29 cellular contexts compared by ENCODE assay signal in genomic region chr5:138096363-138096762, GRCh38. TPM values are rescaled to one million over a fixed set of nuclear protein-coding genes. Genes with fewer than 3 reads are reported as not detected.
DNase-seq lines count a peak whose midpoint lies in the region; TF ChIP-seq lines count a peak whose summit lies in the region.
"Had no signal": no experiment of that assay in that cellular context is flagged by ENCODE, and none has a peak within 500 bp of the region (broad histone marks: within the 10 kb centered on the region; RNA-seq: fewer than 3 reads in every experiment).

No MANE protein-coding gene starts in this region.

- no peaks in the 10 kb centered on the region for H3K9me3 Mint-ChIP-seq in activated CD4-positive, alpha-beta T cell treated with anti-CD3 and anti-CD28 coated beads, Interleukin-2, amount 10 ng/mL, durations not matched to agents 24 days and 14 days
- H3K9me3 Mint-ChIP-seq: CD4-positive, alpha-beta memory T cell; type B pancreatic cell had no signal

- no peak overlapping the region for H3K4me3 ChIP-seq in BLaER1 treated with 17β-estradiol and CSF1 and Interleukin-3, amounts not matched to agents 10 nM and 100 nM
- H3K4me3 ChIP-seq in Loucy (ENCODE audit: low read length, poor library complexity, severe bottlenecking) (no peak overlapping the region), choroid plexus epithelial cell (ENCODE audit: low read depth, low read length) (no peak overlapping the region)
- H3K4me3 ChIP-seq: SK-N-MC had no signal

- H3K4me1 Mint-ChIP-seq in activated CD4-positive, alpha-beta T cell treated with anti-CD3 and anti-CD28 coated beads, Interleukin-2, amount 10 ng/mL, durations not matched to agents 24 days and 14 days, result peaks cover 24% of the 10 kb centered on the region

- H4K20me1 ChIP-seq in BLaER1 treated with 17β-estradiol and CSF1 and Interleukin-3, amounts not matched to agents 10 nM and 100 nM, result no peaks in the 10 kb centered on the region
- H4K20me1 ChIP-seq in Loucy (ENCODE audit: insufficient read depth, low read length, poor library complexity, severe bottlenecking), result no peaks in the 10 kb centered on the region

- H3K9me3 ChIP-seq in BLaER1 treated with 17β-estradiol and CSF1 and Interleukin-3, amounts not matched to agents 10 nM and 100 nM (replicated peaks in 1 of 11), result no peaks in the 10 kb centered on the region
- no peaks in the 10 kb centered on the region for H3K9me3 ChIP-seq in Loucy (ENCODE audit: insufficient read depth, low read depth, low read length)

- peaks cover 2% of the 10 kb centered on the region for H3K27me3 Mint-ChIP-seq in activated CD4-positive, alpha-beta T cell treated with anti-CD3 and anti-CD28 coated beads, Interleukin-2, amount 10 ng/mL, durations not matched to agents 24 days and 14 days

- DNase-seq in activated CD4-positive, alpha-beta T cell treated with anti-CD3 and anti-CD28 coated beads, Interleukin-2, amount 10 ng/mL, durations not matched to agents 24 days and 14 days, result no peak
- no peak for DNase-seq in activated CD4-positive, alpha-beta T cell treated with anti-CD3 and anti-CD28 coated beads, Interleukin-2, amount 50 U/mL, for 1 hour
- DNase-seq in choroid plexus epithelial cell (ENCODE audit: low read depth) (peak; percentile 9), NCI-H1105 treated with DMSO at 0.1 percent for 48 hours (lab: John Stamatoyannopoulos, UW) (no peak), C1 segment of cervical spinal cord (lab: John Stamatoyannopoulos, UW) (no peak), NOMO-1 treated with dmso at 0.1 percent for 144 hours (lab: John Stamatoyannopoulos, UW; ENCODE audit: unreplicated experiment) (no peak)
- DNase-seq: 8988T; activated CD4-positive, alpha-beta T cell treated with anti-CD3 and anti-CD28 coated beads, Interleukin-2, amount 50 U/mL, for 4 hours; CD4-positive, alpha-beta memory T cell; GF-D8; head of caudate nucleus; left cardiac atrium; mesendoderm; NCI-H1092; NCI-H1930; NCI-H526 treated with DMSO at 0.1 percent for 48 hours; nucleus accumbens had no signal

- H3F3A ChIP-seq in Loucy (ENCODE audit: low read depth), result 0 out of 2 replicates have a peak, but pooled peaks cover 3% of the 10 kb centered on the region

- H2AFZ ChIP-seq in Loucy (ENCODE audit: low read length), result 0 out of 2 replicates have a peak overlapping the region, but pooled peaks have one; percentile 4

- no peak overlapping the region for H3K9ac ChIP-seq in BLaER1 treated with 17β-estradiol and CSF1 and Interleukin-3, amounts not matched to agents 10 nM and 100 nM
- H3K9ac ChIP-seq in Loucy (ENCODE audit: low read depth, low read length, poor library complexity, severe bottlenecking), result no peak overlapping the region
- H3K9ac ChIP-seq: KMS-11 had no signal

- no peak overlapping the region for H3K4me3 Mint-ChIP-seq in activated CD4-positive, alpha-beta T cell treated with anti-CD3 and anti-CD28 coated beads, Interleukin-2, amount 10 ng/mL, durations not matched to agents 24 days and 14 days
- H3K4me3 Mint-ChIP-seq: activated naive CD8-positive, alpha-beta T cell; CD4-positive, alpha-beta memory T cell; type B pancreatic cell had no signal

- no peak overlapping the region for H3K27ac ChIP-seq in BLaER1 treated with 17β-estradiol and CSF1 and Interleukin-3, amounts not matched to agents 10 nM and 100 nM
- H3K27ac ChIP-seq: epithelial cell of prostate, KMS-11, SK-N-MC, VCaP had no signal

- peak overlapping the region; percentile 1 for H3K27ac Mint-ChIP-seq in activated CD4-positive, alpha-beta T cell treated with anti-CD3 and anti-CD28 coated beads, Interleukin-2, amount 10 ng/mL, durations not matched to agents 24 days and 14 days
- H3K27ac Mint-ChIP-seq: activated naive CD8-positive, alpha-beta T cell; type B pancreatic cell had no signal

- no peak for TF ChIP-seq CTCF in Loucy (conservative IDR thresholded peaks at IDR 0.05; ENCODE audit: low read length)
- TF ChIP-seq CTCF in choroid plexus epithelial cell (conservative IDR thresholded peaks at IDR 0.05; ENCODE audit: low read depth, low read length), result no peak

- no peaks in the 10 kb centered on the region for H3K9me2 ChIP-seq in Loucy (replicated peaks; ENCODE audit: low read depth, low read length)

- intact Hi-C loops in activated CD4-positive, alpha-beta T cell treated with anti-CD3 and anti-CD28 coated beads, Interleukin-2, amount 10 ng/mL, durations not matched to agents 24 days and 14 days (cut with micrococcal nuclease), result no loop called here

- peaks cover 13 to 51% (median 28%) of the 10 kb centered on the region in 10 experiments for H3K4me1 ChIP-seq in BLaER1 treated with 17β-estradiol and CSF1 and Interleukin-3, amounts not matched to agents 10 nM and 100 nM
- H3K4me1 ChIP-seq in Loucy (ENCODE audit: insufficient read depth, low read length, poor library complexity, severe bottlenecking), result peaks cover 52% of the 10 kb centered on the region

- H3K79me2 ChIP-seq in Loucy (ENCODE audit: insufficient read depth, low read length), result no peaks in the 10 kb centered on the region

- peak overlapping the region in 10 of 11 experiments; percentile 2 to 53 (median 34); a peak in 16 of 22 replicates for H3K4me2 ChIP-seq in BLaER1 treated with 17β-estradiol and CSF1 and Interleukin-3, amounts not matched to agents 10 nM and 100 nM
- peak overlapping the region; percentile 4 for H3K4me2 ChIP-seq in Loucy (ENCODE audit: low read depth, low read length, poor library complexity, severe bottlenecking)
- H3K4me2 ChIP-seq: KMS-11 had no signal

- no peaks in the 10 kb centered on the region for H3K36me3 ChIP-seq in BLaER1 treated with 17β-estradiol and CSF1 and Interleukin-3, amounts not matched to agents 10 nM and 100 nM
- H3K36me3 ChIP-seq in Loucy (ENCODE audit: insufficient read depth, low read length), result no peaks in the 10 kb centered on the region

- H3K36me3 Mint-ChIP-seq in activated CD4-positive, alpha-beta T cell treated with anti-CD3 and anti-CD28 coated beads, Interleukin-2, amount 10 ng/mL, durations not matched to agents 24 days and 14 days (ENCODE audit: low read depth), result no peaks in the 10 kb centered on the region
- H3K36me3 Mint-ChIP-seq: activated naive CD8-positive, alpha-beta T cell; CD4-positive, alpha-beta memory T cell; type B pancreatic cell had no signal

- H3K27me3 ChIP-seq in BLaER1 treated with 17β-estradiol and CSF1 and Interleukin-3, amounts not matched to agents 10 nM and 100 nM, result no peaks in the 10 kb centered on the region
- no peaks in the 10 kb centered on the region for H3K27me3 ChIP-seq in Loucy (ENCODE audit: insufficient read depth, low read length, poor library complexity, severe bottlenecking)

RNA-seq across cellular contexts. Expression of gene WNT8A, which starts 12.5 kb away (rescaled TPM):
- not detected in 2 replicates for total RNA-seq in activated CD4-positive, alpha-beta T cell treated with anti-CD3 and anti-CD28 coated beads, Interleukin-2, amount 10 ng/mL, durations not matched to agents 24 days and 14 days
- total RNA-seq: CD4-positive, alpha-beta memory T cell; HT-29; left cardiac atrium; pulmonary artery endothelial cell; skeletal muscle tissue; T-helper 2 cell treated with Interferon-gamma antibody and Interleukin-4, amounts not matched to agents 100 ng/mL and 5 ng/mL, for 36 hours had no signal

RNA-seq across cellular contexts. Expression of gene NME5, which starts 42.9 kb away (rescaled TPM):
- not detected in 2 replicates for total RNA-seq in activated CD4-positive, alpha-beta T cell treated with anti-CD3 and anti-CD28 coated beads, Interleukin-2, amount 10 ng/mL, durations not matched to agents 24 days and 14 days
- total RNA-seq: CD4-positive, alpha-beta memory T cell; HT-29; skeletal muscle tissue; T-helper 2 cell treated with Interferon-gamma antibody and Interleukin-4, amounts not matched to agents 100 ng/mL and 5 ng/mL, for 36 hours had no signal
